In genomic region chr3:157354722-157355121, GRCh38 we compare ENCODE assay signal across 11 cellular contexts.
A peak's percentile ranks its signal among the peaks of the same experiment; 100 is the strongest.
DNase-seq lines count a peak whose midpoint lies in the region; ATAC-seq, FAIRE-seq and TF ChIP-seq lines count a peak whose summit lies in the region.
"Had no signal": no experiment of that assay in that cellular context is flagged by ENCODE, and none has a peak within 500 bp of the region (broad histone marks: within the 10 kb centered on the region; RNA-seq: fewer than 3 reads in every experiment).

No MANE protein-coding gene starts in this region.

- no peaks in the 10 kb centered on the region for H3K9me3 Mint-ChIP-seq in glutamatergic neuron (ENCODE audit: unreplicated experiment)
- peaks cover 0 to 19% (median 10%) of the 10 kb centered on the region in 6 donors for H3K9me3 Mint-ChIP-seq in immature natural killer cell

- H3K27me3 ChIP-seq in esophagus squamous epithelium, result no peaks in the 10 kb centered on the region

- H3K36me3 ChIP-seq in esophagus squamous epithelium, result no peaks in the 10 kb centered on the region

- 25 to 36% methylated on average over 1 of the region's 1 CpG for WGBS in esophagus squamous epithelium, 2 donors

- DNase-seq in Caki2 (ENCODE audit: low read depth), result peak; percentile 19
- DNase-seq in H54 (ENCODE audit: insufficient read length, low spot score), result no peak
- peak; percentile 61 for DNase-seq in SK-MEL-5 (ENCODE audit: low read depth, low spot score)
- DNase-seq in glutamatergic neuron, result no peak
- no peak for DNase-seq in immature natural killer cell
- DNase-seq in esophagus squamous epithelium (lab: John Stamatoyannopoulos, UW), result no peak
- no peak for DNase-seq in foreskin melanocyte
- DNase-seq: activated naive CD4-positive, alpha-beta T cell treated with anti-CD3 and anti-CD28 coated beads, Interleukin-2, amount 50 U/mL, for 16 hours; left cardiac atrium; SHP77 had no signal

- H3K4me3 Mint-ChIP-seq in glutamatergic neuron (ENCODE audit: unreplicated experiment), result no peak overlapping the region
- no peak overlapping the region for H3K4me3 Mint-ChIP-seq in immature natural killer cell

- intact Hi-C loops in esophagus squamous epithelium (cut with DNase I), result no loop called here

- FAIRE-seq in H54 (lab: Jason Lieb, UNC), result peak; percentile 83

- H3K4me1 ChIP-seq in esophagus squamous epithelium, result no peaks in the 10 kb centered on the region

- H3K4me1 Mint-ChIP-seq in glutamatergic neuron (ENCODE audit: low read depth, unreplicated experiment) (no peaks in the 10 kb centered on the region), immature natural killer cell (no peaks in the 10 kb centered on the region)

- no peaks in the 10 kb centered on the region for H3K9me3 ChIP-seq in esophagus squamous epithelium

- H3K36me3 Mint-ChIP-seq in glutamatergic neuron (ENCODE audit: unreplicated experiment) (no peaks in the 10 kb centered on the region), immature natural killer cell (no peaks in the 10 kb centered on the region)

- in situ Hi-C loops in Caki2 (cut with HindIII; ENCODE audit: low pct_unique_long_range_greater_than_20kb, low sequenced_read_pairs) (no loop called here), SK-MEL-5 (cut with HindIII; ENCODE audit: low pct_unique_long_range_greater_than_20kb, low sequenced_read_pairs) (no loop called here)

- TF ChIP-seq CTCF in glutamatergic neuron (IDR thresholded peaks at IDR 0.05; ENCODE audit: partially characterized antibody, unreplicated experiment), result peak; percentile 46
- no peak for TF ChIP-seq CTCF in esophagus squamous epithelium (IDR thresholded peaks at IDR 0.05)

- ATAC-seq in GM18867 (IDR thresholded peaks at IDR 0.05; ENCODE audit: unreplicated experiment), result no peak
- ATAC-seq: left cardiac atrium had no signal

- H3K27ac Mint-ChIP-seq in glutamatergic neuron (ENCODE audit: unreplicated experiment) (no peak overlapping the region), immature natural killer cell (no peak overlapping the region)

- no peak overlapping the region for H3K4me3 ChIP-seq in esophagus squamous epithelium

- H3K27ac ChIP-seq in esophagus squamous epithelium, result no peak overlapping the region

- TF ChIP-seq POLR2A in H54 (IDR thresholded peaks at IDR 0.05; ENCODE audit: low read depth, low read length), result no peak
- TF ChIP-seq POLR2A in esophagus squamous epithelium (IDR thresholded peaks at IDR 0.05), result no peak

- H3K27me3 Mint-ChIP-seq in glutamatergic neuron (ENCODE audit: unreplicated experiment), result no peaks in the 10 kb centered on the region
- peaks cover 0 to 3% (median 1%) of the 10 kb centered on the region in 3 donors for H3K27me3 Mint-ChIP-seq in immature natural killer cell (ENCODE audit: low read depth in 3 of 3)

Comparison
In these comparisons a context has a peak if more than half of its experiments do, and no peak if none do; other contexts are left out.
1. DNase-seq: peak in Caki2 (single experiment) and SK-MEL-5 (single experiment); none in H54 (single experiment), glutamatergic neuron (single experiment), immature natural killer cell (0 of 3), esophagus squamous epithelium (single experiment) and foreskin melanocyte (single experiment).